ENCODE assay signal across 9 cellular contexts in genomic region chr13:25170554-25171107, GRCh38. TPM values are rescaled to one million over a fixed set of nuclear protein-coding genes. Genes with fewer than 3 reads are reported as not detected.
DNase-seq lines count a peak whose midpoint lies in the region; ATAC-seq and TF ChIP-seq lines count a peak whose summit lies in the region.
"Had no signal": no experiment of that assay in that cellular context is flagged by ENCODE, and none has a peak within 500 bp of the region (broad histone marks: within the 10 kb centered on the region; RNA-seq: fewer than 3 reads in every experiment).

No MANE protein-coding gene starts in this region.

- H3K27ac Mint-ChIP-seq in mesothelial cell of epicardium: no peak overlapping the region

- intact Hi-C loops in A673 (cut with micrococcal nuclease; ENCODE audit: unreplicated experiment): loop anchor here (5.0 kb wide), 3 partner anchors 117 to 893 kb away; partner anchors contain the start of genes MTMR6 and NUP58

- in situ Hi-C loops in GM23248 (cut with MboI): no loop called here
- in situ Hi-C loops in brain microvascular endothelial cell (cut with HindIII; ENCODE audit: low pct_ligation_motif_present, low sequenced_read_pairs): no loop called here

- H3K9me3 Mint-ChIP-seq in mesothelial cell of epicardium: no peaks in the 10 kb centered on the region

- no TSS peak for BruUV-seq in A673 (replicated peaks; lab: Mats Ljungman, UMichigan)

- 8% methylated on average over 49 to 55 of the region's 74 CpGs for WGBS in GM23248 (ENCODE audit: low coverage in 1 of 2, low lambda C conversion rate in 2 of 2, missing lambda C conversion rate in 2 of 2), 2 experiments

- ATAC-seq in GM19035 (IDR thresholded peaks at IDR 0.05; ENCODE audit: unreplicated experiment) (no peak), GM19328 (IDR thresholded peaks at IDR 0.05; ENCODE audit: unreplicated experiment) (no peak)

- POLR2A ChIA-PET in A673 (lab: Charles Lee; ENCODE audit: low non-redundant PET): interaction anchor here (0.7 kb wide), 1 partner anchor 39 kb away, joined by 3 read pairs; no protein-coding TSS in a partner anchor

- peak; percentile 85 for DNase-seq in A673 (ENCODE audit: low spot score)
- peak; percentile 9 for DNase-seq in GM23248
- no peak for DNase-seq in brain microvascular endothelial cell
- peak in 1 of 2 experiments; percentile 56 for DNase-seq in mesothelial cell of epicardium (ENCODE audit: low spot score in 2 of 2, unreplicated experiment in 2 of 2)
- no peak for DNase-seq in SHP77 (lab: John Stamatoyannopoulos, UW)
- no peak for DNase-seq in HPDE6-E6E7 (ENCODE audit: extremely low spot score)

- H4K20me1 ChIP-seq in GM23248 (ENCODE audit: insufficient read depth): no peaks in the 10 kb centered on the region

- peak overlapping the region; percentile 96 for H3K27ac ChIP-seq in A673 (ENCODE audit: low read depth, low read length, poor library complexity, severe bottlenecking)
- H3K27ac ChIP-seq in GM23248: no peak overlapping the region
- H3K27ac ChIP-seq in brain microvascular endothelial cell: no peak overlapping the region

- H3K79me2 ChIP-seq in GM23248 (ENCODE audit: insufficient read depth): no peaks in the 10 kb centered on the region

- H3K4me2 ChIP-seq in GM23248 (ENCODE audit: unreplicated experiment): no peak overlapping the region

- no peak for TF ChIP-seq CTCF in A673 (conservative IDR thresholded peaks at IDR 0.05; ENCODE audit: low read depth, low read length)
- TF ChIP-seq CTCF in brain microvascular endothelial cell (IDR thresholded peaks at IDR 0.05; ENCODE audit: low read depth, low read length, missing control alignments): no peak
- no peak for TF ChIP-seq CTCF in mesothelial cell of epicardium (IDR thresholded peaks at IDR 0.05; ENCODE audit: unreplicated experiment)

- H3K4me3 Mint-ChIP-seq in mesothelial cell of epicardium: peak overlapping the region; percentile 82

- H2AFZ ChIP-seq in GM23248: no peak overlapping the region

- H3K4me1 ChIP-seq in A673 (ENCODE audit: insufficient read depth, low read length, poor library complexity, severe bottlenecking) (peaks cover 29% of the 10 kb centered on the region), GM23248 (ENCODE audit: insufficient read depth) (no peaks in the 10 kb centered on the region)

- H3K27me3 Mint-ChIP-seq in mesothelial cell of epicardium (ENCODE audit: low read depth): peaks cover 64% of the 10 kb centered on the region

- H3K4me1 Mint-ChIP-seq in mesothelial cell of epicardium: peaks cover 14% of the 10 kb centered on the region

- no peak overlapping the region for H3K9ac ChIP-seq in GM23248

- H3F3A ChIP-seq in GM23248 (ENCODE audit: insufficient read depth): no peaks in the 10 kb centered on the region

- no peaks in the 10 kb centered on the region for H3K9me2 ChIP-seq in GM23248 (ENCODE audit: insufficient read depth)

- CTCF ChIA-PET in A673 (lab: Charles Lee): interaction anchor here (0.7 kb wide), 1 partner anchor 1117 kb away, joined by 7 read pairs; no protein-coding TSS in a partner anchor

- H3K4me3 ChIP-seq in A673 (ENCODE audit: low read depth, low read length, poor library complexity, severe bottlenecking) (peak overlapping the region; percentile 75), GM23248 (peak overlapping the region; percentile 46), brain microvascular endothelial cell (ENCODE audit: low read depth, low read length) (peak overlapping the region; percentile 37)

- H3K36me3 Mint-ChIP-seq in mesothelial cell of epicardium: no peaks in the 10 kb centered on the region

- H3K9me3 ChIP-seq in A673 (ENCODE audit: low read depth, low read length, poor library complexity, severe bottlenecking) (no peaks in the 10 kb centered on the region), GM23248 (ENCODE audit: low read depth) (no peaks in the 10 kb centered on the region)

- H3K36me3 ChIP-seq in A673 (ENCODE audit: insufficient read depth, low read length, poor library complexity, severe bottlenecking) (peaks cover 35% of the 10 kb centered on the region), GM23248 (ENCODE audit: low read depth) (no peaks in the 10 kb centered on the region), brain microvascular endothelial cell (replicated peaks) (no peaks in the 10 kb centered on the region)

- H3K27me3 ChIP-seq in A673 (replicated peaks; ENCODE audit: insufficient read depth, low read depth, low read length, poor library complexity) (no peaks in the 10 kb centered on the region), GM23248 (replicated peaks; ENCODE audit: insufficient read depth) (peaks cover 68% of the 10 kb centered on the region), brain microvascular endothelial cell (replicated peaks) (peaks cover 39% of the 10 kb centered on the region)

RNA-seq across cellular contexts. Expression of gene AMER2, which starts 1.5 kb away (rescaled TPM):
- total RNA-seq in A673 (2021) (49.7 and 70.6 TPM in 2 replicates), mesothelial cell of epicardium (0.57 to 0.60 TPM (median 0.60 TPM) in 3 replicates)
- not detected in 2 replicates for total RNA-seq in GM23248 (2014; rRNA removed; shearing (Covaris generic))
- polyA plus RNA-seq in GM23248 (2016; fragmentation: Nextera tagmentation; extraction: Ambion mirVana): not detected in 2 replicates
- total RNA-seq: RPMI7951 had no signal

Comparison
In these comparisons a context has a peak if more than half of its experiments do, and no peak if none do; other contexts are left out.
1. DNase-seq: peak in A673 (single experiment) and GM23248 (single experiment); none in brain microvascular endothelial cell (single experiment), SHP77 (0 of 2) and HPDE6-E6E7 (single experiment).
2. RNA of gene AMER2, which starts 1.5 kb away (total RNA-seq): 49.7 to 70.6 TPM in A673; 0.57 to 0.60 TPM in mesothelial cell of epicardium and not detected in GM23248; every median in the first group is over 10 times any median in the second.
3. Peak in every context shown above with its lines, with median percentiles within 50 percentile points of each other: H3K4me3 ChIP-seq.